Comparison of ENCODE assay signal across 17 cellular contexts in the genomic region with DNA sequence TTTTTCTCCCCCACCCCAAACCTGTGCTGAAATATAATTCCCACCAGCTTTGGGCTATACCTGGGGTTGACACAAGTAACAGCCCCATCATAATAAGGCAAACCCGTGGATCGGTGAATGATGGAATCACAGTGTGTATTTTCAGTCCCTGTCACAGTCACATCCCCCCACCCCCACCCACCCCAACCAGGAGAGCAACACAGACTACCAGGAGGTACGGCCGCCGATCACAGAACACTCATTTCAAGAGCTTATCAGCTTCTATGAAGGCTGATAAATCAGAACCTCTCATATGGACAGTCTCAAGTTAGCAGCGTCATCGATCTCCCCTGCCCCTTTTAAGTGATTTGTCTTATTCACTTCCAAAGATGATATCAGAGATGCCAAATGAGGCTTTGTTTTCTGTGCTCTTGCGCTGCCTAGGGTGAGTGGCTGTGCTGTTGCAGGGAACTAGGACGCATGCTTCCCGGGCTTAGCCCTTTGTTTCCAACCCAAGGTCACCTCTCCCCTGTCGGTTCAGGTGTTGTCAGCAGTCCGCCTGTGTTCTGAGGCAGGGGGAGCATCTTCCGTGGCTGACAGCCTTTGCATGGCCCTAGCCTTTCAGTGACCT. TPM values are rescaled to one million over a fixed set of nuclear protein-coding genes. Genes with fewer than 3 reads are reported as not detected.
DNase-seq lines count a peak whose midpoint lies in the region; ATAC-seq and TF ChIP-seq lines count a peak whose summit lies in the region.
"Had no signal": no experiment of that assay in that cellular context is flagged by ENCODE, and none has a peak within 500 bp of the region (broad histone marks: within the 10 kb centered on the region; RNA-seq: fewer than 3 reads in every experiment).

No MANE protein-coding gene starts in this region.

- H3K27ac Mint-ChIP-seq in GM23338 (peak overlapping the region; percentile 48), nephron progenitor cell (no peak overlapping the region)
- H3K27ac Mint-ChIP-seq in activated T-cell treated with anti-CD3 and anti-CD28 coated beads, Interleukin-2, amount 50 U/mL, for 72 hours = no peak overlapping the region
- H3K27ac Mint-ChIP-seq: activated naive CD8-positive, alpha-beta T cell treated with anti-CD3 and anti-CD28 coated beads, Interleukin-2, amount 10 ng/mL, durations not matched to agents 7 days and 5 days; activated T-helper 1 cell treated with anti-CD3 and anti-CD28 coated beads, Interleukin-12 subunit alpha, Interleukin-12 subunit beta, Interleukin-2, Interleukin-4 antibody, amounts not matched to agents 30 ng/mL and 10 ng/mL and 1 ng/mL, durations not matched to agents 14 hours and 24 hours and 36 hours; CD4-positive, CD25-positive, alpha-beta regulatory T cell had no signal

- DNase-seq in GM23338 (ENCODE audit: low spot score) = peak; percentile 38
- peak; percentile 63 for DNase-seq in NCI-H2227 (lab: John Stamatoyannopoulos, UW; ENCODE audit: unreplicated experiment)
- no peak for DNase-seq in dorsolateral prefrontal cortex
- DNase-seq in nephron progenitor cell = no peak
- DNase-seq in D341Med (ENCODE audit: low spot score) = no peak
- DNase-seq in activated T-cell treated with anti-CD3 and anti-CD28 coated beads, Interleukin-2, amount 50 U/mL, for 72 hours = no peak
- no peak for DNase-seq in G401 (ENCODE audit: low spot score)
- no peak for DNase-seq in activated CD4-positive, CD25-positive, alpha-beta regulatory T cell (lab: John Stamatoyannopoulos, UW)
- DNase-seq: activated naive CD8-positive, alpha-beta T cell treated with anti-CD3 and anti-CD28 coated beads, Interleukin-2, amount 10 ng/mL, durations not matched to agents 7 days and 5 days; CD4-positive, CD25-positive, alpha-beta regulatory T cell had no signal

- no peaks in the 10 kb centered on the region for H3K9me2 ChIP-seq in GM23338 (ENCODE audit: insufficient read depth)

- H3K36me3 ChIP-seq in GM23338 (ENCODE audit: insufficient read depth) = no peaks in the 10 kb centered on the region
- H3K36me3 ChIP-seq: SJSA1 had no signal

- no peaks in the 10 kb centered on the region for H4K20me1 ChIP-seq in GM23338 (replicated peaks; ENCODE audit: insufficient read depth)

- in situ Hi-C loops in G401 (cut with HindIII; ENCODE audit: low sequenced_read_pairs) = no loop called here

- H3K4me2 ChIP-seq in GM23338 = no peak overlapping the region

- peak; percentile 77 for ATAC-seq in GM23338
- ATAC-seq in activated T-cell treated with anti-CD3 and anti-CD28 coated beads, Interleukin-2, amount 50 U/mL, for 72 hours (replicated peaks in 1 of 2) = no peak
- ATAC-seq: activated CD4-positive, CD25-positive, alpha-beta regulatory T cell treated with anti-CD3 and anti-CD28 coated beads, Interleukin-2, amount 50 U/mL, for 24 hours; body of pancreas; K562; Panc1 had no signal

- intact Hi-C loops in dorsolateral prefrontal cortex (cut with DNase I) = loop anchor here in 1 of 2 donors (5.0 kb wide), 1 partner anchor 71 kb away; no protein-coding TSS in a partner anchor

- H3K79me2 ChIP-seq in GM23338 (replicated peaks; ENCODE audit: insufficient read depth) = no peaks in the 10 kb centered on the region

- H3K4me1 ChIP-seq in GM23338 (ENCODE audit: insufficient read depth) = peaks cover 8% of the 10 kb centered on the region; the same call in 1 of the 2 replicates

- H3K27ac ChIP-seq in GM23338 (ENCODE audit: low read depth) (no peak overlapping the region), dorsolateral prefrontal cortex (peak overlapping the region in 53 of 59 donors; percentile 33 to 91 (median 78))
- H3K27ac ChIP-seq: SJSA1 had no signal

- TF ChIP-seq CTCF in GM23338 (conservative IDR thresholded peaks at IDR 0.05; ENCODE audit: low read depth in 2 of 2) (no peak), dorsolateral prefrontal cortex (IDR thresholded peaks at IDR 0.05 in 54 of 56, conservative IDR thresholded peaks at IDR 0.05 in 2 of 56; ENCODE audit: low read depth in 1 of 56, partially characterized antibody in 56 of 56) (no peak), nephron progenitor cell (IDR thresholded peaks at IDR 0.05) (no peak)

- H3K9me3 Mint-ChIP-seq in GM23338 = no peaks in the 10 kb centered on the region
- no peaks in the 10 kb centered on the region for H3K9me3 Mint-ChIP-seq in nephron progenitor cell
- no peaks in the 10 kb centered on the region for H3K9me3 Mint-ChIP-seq in activated T-cell treated with anti-CD3 and anti-CD28 coated beads, Interleukin-2, amount 50 U/mL, for 72 hours
- H3K9me3 Mint-ChIP-seq: activated naive CD8-positive, alpha-beta T cell treated with anti-CD3 and anti-CD28 coated beads, Interleukin-2, amount 10 ng/mL, durations not matched to agents 7 days and 5 days; activated T-helper 1 cell treated with anti-CD3 and anti-CD28 coated beads, Interleukin-12 subunit alpha, Interleukin-12 subunit beta, Interleukin-2, Interleukin-4 antibody, amounts not matched to agents 30 ng/mL and 10 ng/mL and 1 ng/mL, durations not matched to agents 14 hours and 24 hours and 36 hours had no signal

- peak overlapping the region; percentile 63; the same call in 1 of the 2 replicates for H2AFZ ChIP-seq in GM23338

- H3K4me1 Mint-ChIP-seq in GM23338 (peaks cover 26% of the 10 kb centered on the region), nephron progenitor cell (peaks cover 54% of the 10 kb centered on the region)
- H3K4me1 Mint-ChIP-seq in activated T-cell treated with anti-CD3 and anti-CD28 coated beads, Interleukin-2, amount 50 U/mL, for 72 hours (ENCODE audit: low read depth) = peaks cover 22% of the 10 kb centered on the region

- no peaks in the 10 kb centered on the region for H3F3A ChIP-seq in GM23338 (replicated peaks; ENCODE audit: low read depth)

- peaks cover 2% of the 10 kb centered on the region for H3K27me3 Mint-ChIP-seq in GM23338 (ENCODE audit: insufficient read depth, low read depth, poor library complexity)
- peaks cover 6% of the 10 kb centered on the region for H3K27me3 Mint-ChIP-seq in nephron progenitor cell (ENCODE audit: low read depth, poor library complexity)
- H3K27me3 Mint-ChIP-seq in activated T-cell treated with anti-CD3 and anti-CD28 coated beads, Interleukin-2, amount 50 U/mL, for 72 hours (ENCODE audit: low read depth) = peaks cover 24% of the 10 kb centered on the region

- H3K27me3 ChIP-seq in GM23338 (ENCODE audit: insufficient read depth) (no peaks in the 10 kb centered on the region), dorsolateral prefrontal cortex (no peaks in the 10 kb centered on the region)
- H3K27me3 ChIP-seq: body of pancreas, SJSA1 had no signal

- H3K36me3 Mint-ChIP-seq in GM23338 (ENCODE audit: low read depth) (no peaks in the 10 kb centered on the region), nephron progenitor cell (ENCODE audit: low read depth) (no peaks in the 10 kb centered on the region)
- H3K36me3 Mint-ChIP-seq in activated T-cell treated with anti-CD3 and anti-CD28 coated beads, Interleukin-2, amount 50 U/mL, for 72 hours (ENCODE audit: insufficient read depth in 2 of 2) = no peaks in the 10 kb centered on the region
- H3K36me3 Mint-ChIP-seq: CD4-positive, CD25-positive, alpha-beta regulatory T cell had no signal

- H3K4me3 Mint-ChIP-seq in GM23338 (no peak overlapping the region), nephron progenitor cell (peak overlapping the region; percentile 24)
- no peak overlapping the region for H3K4me3 Mint-ChIP-seq in activated T-cell treated with anti-CD3 and anti-CD28 coated beads, Interleukin-2, amount 50 U/mL, for 72 hours
- H3K4me3 Mint-ChIP-seq: activated naive CD8-positive, alpha-beta T cell treated with anti-CD3 and anti-CD28 coated beads, Interleukin-2, amount 10 ng/mL, durations not matched to agents 7 days and 5 days; activated T-helper 1 cell treated with anti-CD3 and anti-CD28 coated beads, Interleukin-12 subunit alpha, Interleukin-12 subunit beta, Interleukin-2, Interleukin-4 antibody, amounts not matched to agents 30 ng/mL and 10 ng/mL and 1 ng/mL, durations not matched to agents 14 hours and 24 hours and 36 hours; CD4-positive, CD25-positive, alpha-beta regulatory T cell had no signal

- H3K4me3 ChIP-seq in GM23338 (no peak overlapping the region), dorsolateral prefrontal cortex (peak overlapping the region in 45 of 59 donors; percentile 1 to 55 (median 30))
- H3K4me3 ChIP-seq: body of pancreas, K562, SJSA1 had no signal

TF ChIP-seq in GM23338, 12 proteins besides CTCF, POLR2A, EP300 and RAD21 (continues in another document):
- TF ChIP-seq STAT1 (IDR thresholded peaks at IDR 0.05; ENCODE audit: unreplicated experiment) (no peak), CREB1 (CRISPR knock-in tag; IDR thresholded peaks at IDR 0.05; ENCODE audit: low read depth) (no peak), JUNB (IDR thresholded peaks at IDR 0.05; ENCODE audit: unreplicated experiment) (no peak), EZH2 (IDR thresholded peaks at IDR 0.05; ENCODE audit: low read depth, unreplicated experiment) (no peak), POLR2AphosphoS5 (IDR thresholded peaks at IDR 0.05; ENCODE audit: low read depth) (no peak)
- TF ChIP-seq, protein P1, sequence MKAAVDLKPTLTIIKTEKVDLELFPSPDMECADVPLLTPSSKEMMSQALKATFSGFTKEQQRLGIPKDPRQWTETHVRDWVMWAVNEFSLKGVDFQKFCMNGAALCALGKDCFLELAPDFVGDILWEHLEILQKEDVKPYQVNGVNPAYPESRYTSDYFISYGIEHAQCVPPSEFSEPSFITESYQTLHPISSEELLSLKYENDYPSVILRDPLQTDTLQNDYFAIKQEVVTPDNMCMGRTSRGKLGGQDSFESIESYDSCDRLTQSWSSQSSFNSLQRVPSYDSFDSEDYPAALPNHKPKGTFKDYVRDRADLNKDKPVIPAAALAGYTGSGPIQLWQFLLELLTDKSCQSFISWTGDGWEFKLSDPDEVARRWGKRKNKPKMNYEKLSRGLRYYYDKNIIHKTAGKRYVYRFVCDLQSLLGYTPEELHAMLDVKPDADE (IDR thresholded peaks at IDR 0.05) = no peak

RNA-seq across cellular contexts. Expression of a gene that starts 26.8 kb away (rescaled TPM):
- 1.3 and 2.6 TPM in 2 replicates for total RNA-seq in GM23338 (2014; rRNA removed; shearing (Covaris generic))
- 1.5 and 3.3 TPM in 2 replicates for polyA plus RNA-seq in GM23338 (2016; fragmentation: Nextera tagmentation; extraction: Ambion mirVana)
- total RNA-seq in dorsolateral prefrontal cortex = 1 to 10 TPM in 102 of 120 experiments, under 1 TPM in 18; 0.29 to 8.5 (median 1.8) TPM
- total RNA-seq in activated T-cell treated with anti-CD3 and anti-CD28 coated beads, Interleukin-2, amount 50 U/mL, for 72 hours = 1 to 10 TPM; 1.8 to 2.6 TPM
- 1.1 and 13.4 TPM in 2 replicates for total RNA-seq in G401 (2014; rRNA removed; shearing (Covaris generic))
- total RNA-seq: SJSA1 had no signal
- polyA plus RNA-seq: AG04450; CD4-positive, CD25-positive, alpha-beta regulatory T cell had no signal

Comparison
In these comparisons a context has a peak if more than half of its experiments do, and no peak if none do; other contexts are left out.
1. DNase-seq: peak in GM23338 (single experiment) and NCI-H2227 (single experiment); none in dorsolateral prefrontal cortex (0 of 10), nephron progenitor cell (single experiment), D341Med (single experiment), activated T-cell treated with anti-CD3 and anti-CD28 coated beads, Interleukin-2, amount 50 U/mL, for 72 hours (0 of 2), G401 (single experiment) and activated CD4-positive, CD25-positive, alpha-beta regulatory T cell (0 of 4).